ENCODE assay signal across 11 cellular contexts in the genomic region with DNA sequence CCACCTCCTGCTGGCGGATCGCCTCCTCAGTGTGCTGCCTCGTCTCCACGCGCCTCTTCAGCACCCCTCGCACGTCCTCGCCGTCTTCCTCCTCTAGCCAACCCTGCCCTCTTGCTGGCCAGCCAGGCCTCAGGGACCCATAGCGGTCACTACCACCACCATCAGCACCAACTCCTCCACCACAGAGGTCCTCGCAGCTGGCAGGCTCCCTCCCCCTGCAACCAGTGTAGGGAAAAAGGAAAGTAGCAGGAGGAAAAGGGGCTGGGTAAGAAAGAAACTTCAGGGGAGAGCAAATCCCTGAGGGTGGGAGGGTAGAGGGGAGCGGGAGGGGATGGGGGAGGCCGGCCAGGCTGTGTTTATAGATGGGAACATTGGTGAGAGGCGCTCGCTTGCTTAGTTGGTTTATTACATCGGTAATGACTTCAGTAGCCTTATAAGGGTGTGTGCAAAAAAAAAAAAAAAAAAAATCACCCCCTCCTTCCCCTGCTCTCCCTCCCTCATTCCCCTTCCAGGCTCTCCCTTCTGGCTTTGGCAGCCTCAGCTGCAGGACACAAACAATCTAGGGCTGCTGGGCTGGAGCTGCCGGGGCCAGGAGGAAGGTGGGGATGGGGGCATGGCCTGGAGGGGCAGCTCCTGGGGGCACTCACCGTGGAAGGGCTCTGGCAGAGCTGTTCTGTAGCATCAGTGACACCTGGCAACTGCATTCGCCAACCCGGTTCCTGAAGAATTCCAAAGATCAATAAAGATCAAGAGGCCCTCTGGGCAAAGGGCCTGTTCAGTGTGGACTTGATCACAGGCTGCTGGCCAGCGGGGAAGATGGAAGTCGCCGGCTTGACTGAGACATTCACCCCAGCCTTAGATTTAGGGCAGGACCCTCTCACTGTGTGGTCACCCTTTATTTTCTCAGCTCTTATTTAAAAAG.
A peak's percentile ranks its signal among the peaks of the same experiment; 100 is the strongest.
DNase-seq lines count a peak whose midpoint lies in the region; ATAC-seq and TF ChIP-seq lines count a peak whose summit lies in the region.
"Had no signal": no experiment of that assay in that cellular context is flagged by ENCODE, and none has a peak within 500 bp of the region (broad histone marks: within the 10 kb centered on the region; RNA-seq: fewer than 3 reads in every experiment).

No MANE protein-coding gene starts in this region.

- H3K9me3 ChIP-seq in hepatocyte (ENCODE audit: low read depth) (no peaks in the 10 kb centered on the region), ovary (no peaks in the 10 kb centered on the region)

- no peak overlapping the region for H3K4me3 ChIP-seq in hepatocyte
- H3K4me3 ChIP-seq in ovary: peak overlapping the region; percentile 74
- H3K4me3 ChIP-seq in urinary bladder (ENCODE audit: low read depth, low read length): peak overlapping the region; percentile 50

- POLR2A ChIA-PET in MCF 10A (lab: Yijun Ruan, JAX): no interaction called here

- no peak overlapping the region for H2AFZ ChIP-seq in hepatocyte
- H2AFZ ChIP-seq: parathyroid adenoma had no signal

- H3K4me1 ChIP-seq in hepatocyte (ENCODE audit: insufficient read depth) (peaks cover 20% of the 10 kb centered on the region), ovary (ENCODE audit: insufficient read depth) (peaks cover 19% of the 10 kb centered on the region), urinary bladder (ENCODE audit: insufficient read depth) (no peaks in the 10 kb centered on the region)
- H3K4me1 ChIP-seq: parathyroid adenoma had no signal

- no peaks in the 10 kb centered on the region for H3K27me3 Mint-ChIP-seq in MCF 10A (ENCODE audit: insufficient read depth, unreplicated experiment)

- TF ChIP-seq CTCF in MCF 10A (IDR thresholded peaks at IDR 0.05; ENCODE audit: unreplicated experiment) (no peak), hepatocyte (IDR thresholded peaks at IDR 0.05; ENCODE audit: poor library complexity) (no peak), ovary (IDR thresholded peaks at IDR 0.05) (no peak)

- WGBS in hepatocyte (ENCODE audit: low lambda C conversion rate, missing lambda C conversion rate): 81% methylated on average over 16 of the region's 23 CpGs
- whole genome bisulfite sequencing in ovary, 3 donors: 7 to 14% (median 8%) methylated on average over 23 of the region's 23 CpGs
- WGBS in urinary bladder: 32% methylated on average over 23 of the region's 23 CpGs

- peak overlapping the region; percentile 39 for H3K4me2 ChIP-seq in hepatocyte

- peak overlapping the region; percentile 2 for H3K27ac ChIP-seq in hepatocyte
- peak overlapping the region; percentile 71 to 74 for H3K27ac ChIP-seq in ovary
- peak overlapping the region; percentile 80 for H3K27ac ChIP-seq in urinary bladder (ENCODE audit: low read depth)
- H3K27ac ChIP-seq: brain microvascular endothelial cell, parathyroid adenoma had no signal

- H3K4me1 Mint-ChIP-seq in MCF 10A (ENCODE audit: insufficient read depth, unreplicated experiment): peaks cover 5% of the 10 kb centered on the region

- in situ Hi-C loops in T47D (cut with HindIII; ENCODE audit: low pct_unique_long_range_greater_than_20kb, low sequenced_read_pairs): no loop called here

- TF ChIP-seq POLR2A in ovary (IDR thresholded peaks at IDR 0.05): no peak

- ATAC-seq in SK-N-SH treated with all-trans-retinoic acid at 6 μM for 48 hours: no peak

- H3K4me3 Mint-ChIP-seq in MCF 10A (ENCODE audit: unreplicated experiment): no peak overlapping the region

- H4K20me1 ChIP-seq in hepatocyte (ENCODE audit: insufficient read depth, poor library complexity, severe bottlenecking): no peaks in the 10 kb centered on the region

- H3K79me2 ChIP-seq in hepatocyte: no peaks in the 10 kb centered on the region
- H3K79me2 ChIP-seq: parathyroid adenoma had no signal

- H3K27me3 ChIP-seq in hepatocyte (no peaks in the 10 kb centered on the region), ovary (no peaks in the 10 kb centered on the region)
- H3K27me3 ChIP-seq: brain microvascular endothelial cell had no signal

- no peaks in the 10 kb centered on the region for H3K36me3 ChIP-seq in hepatocyte (replicated peaks; ENCODE audit: insufficient read depth, low read depth)
- H3K36me3 ChIP-seq in ovary: no peaks in the 10 kb centered on the region
- H3K36me3 ChIP-seq in urinary bladder (ENCODE audit: insufficient read depth): no peaks in the 10 kb centered on the region
- H3K36me3 ChIP-seq: brain microvascular endothelial cell had no signal

- H3K27ac Mint-ChIP-seq in MCF 10A (ENCODE audit: low read depth, unreplicated experiment): no peak overlapping the region

- H3K36me3 Mint-ChIP-seq in MCF 10A (ENCODE audit: insufficient read depth, unreplicated experiment): no peaks in the 10 kb centered on the region

- H3K9me3 Mint-ChIP-seq in MCF 10A (ENCODE audit: unreplicated experiment): no peaks in the 10 kb centered on the region

- TF ChIP-seq EP300 in ovary (IDR thresholded peaks at IDR 0.05): no peak

- no peaks in the 10 kb centered on the region for H3K9me2 ChIP-seq in hepatocyte (replicated peaks; ENCODE audit: insufficient read depth)

- DNase-seq in T47D (ENCODE audit: low read depth in 1 of 2, low spot score in 1 of 2) (peak; percentile 23 to 74), MCF 10A (ENCODE audit: unreplicated experiment) (no peak), hepatocyte (ENCODE audit: low spot score) (peak; percentile 28), ovary (peak; percentile 76 to 84 (median 81)), cortex of kidney (lab: John Stamatoyannopoulos, UW) (no peak), AG20443 (ENCODE audit: low spot score) (no peak)
- DNase-seq: stimulated activated CD4-positive, alpha-beta T cell treated with anti-CD3 and anti-CD28 coated beads, Interleukin-4, amount 100 ng/mL, for 4 hours had no signal

- CTCF ChIA-PET in MCF 10A (lab: Yijun Ruan, JAX): interaction anchor here (0.6 to 9.8 kb wide), 18 partner anchors 10 to 1586 kb away, joined by 3 to 162 read pairs (median 4); no protein-coding TSS in a partner anchor

- no TSS peak for BruUV-seq in MCF 10A (replicated peaks; lab: Mats Ljungman, UMichigan)

- intact Hi-C loops in MCF 10A (cut with micrococcal nuclease): loop anchor here (5.0 kb wide), 1 partner anchor 114 kb away; a partner anchor contains a TSS
- intact Hi-C loops in ovary (cut with DNase I): loop anchor here in 3 of 4 donors (2.0 to 5.0 kb wide), 2 partner anchors 48 to 49 kb away; no protein-coding TSS in a partner anchor

TF ChIP-seq in SK-N-SH treated with all-trans-retinoic acid at 6 μM for 48 hours, 23 proteins besides CTCF, POLR2A, EP300 and RAD21:
- TF ChIP-seq ARNTL (CRISPR knock-in tag; IDR thresholded peaks at IDR 0.05; ENCODE audit: borderline replicate concordance, low read depth): no peak
- TF ChIP-seq ZNF8 (CRISPR knock-in tag; IDR thresholded peaks at IDR 0.05): no peak
- TF ChIP-seq ZNF70 (CRISPR knock-in tag; IDR thresholded peaks at IDR 0.05): no peak
- no peak for TF ChIP-seq OSR1 (CRISPR knock-in tag; IDR thresholded peaks at IDR 0.05)
- no peak for TF ChIP-seq ZNF565 (CRISPR knock-in tag; conservative IDR thresholded peaks at IDR 0.05; ENCODE audit: low read depth)
- no peak for TF ChIP-seq TCF4 (CRISPR knock-in tag; IDR thresholded peaks at IDR 0.05; ENCODE audit: borderline replicate concordance)
- TF ChIP-seq, protein P1, sequence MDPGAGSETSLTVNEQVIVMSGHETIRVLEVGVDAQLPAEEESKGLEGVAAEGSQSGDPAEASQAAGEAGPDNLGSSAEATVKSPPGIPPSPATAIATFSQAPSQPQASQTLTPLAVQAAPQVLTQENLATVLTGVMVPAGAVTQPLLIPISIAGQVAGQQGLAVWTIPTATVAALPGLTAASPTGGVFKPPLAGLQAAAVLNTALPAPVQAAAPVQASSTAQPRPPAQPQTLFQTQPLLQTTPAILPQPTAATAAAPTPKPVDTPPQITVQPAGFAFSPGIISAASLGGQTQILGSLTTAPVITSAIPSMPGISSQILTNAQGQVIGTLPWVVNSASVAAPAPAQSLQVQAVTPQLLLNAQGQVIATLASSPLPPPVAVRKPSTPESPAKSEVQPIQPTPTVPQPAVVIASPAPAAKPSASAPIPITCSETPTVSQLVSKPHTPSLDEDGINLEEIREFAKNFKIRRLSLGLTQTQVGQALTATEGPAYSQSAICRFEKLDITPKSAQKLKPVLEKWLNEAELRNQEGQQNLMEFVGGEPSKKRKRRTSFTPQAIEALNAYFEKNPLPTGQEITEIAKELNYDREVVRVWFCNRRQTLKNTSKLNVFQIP (CRISPR knock-in tag; IDR thresholded peaks at IDR 0.05; ENCODE audit: borderline replicate concordance, low read depth): no peak
- TF ChIP-seq GLIS3 (CRISPR knock-in tag; IDR thresholded peaks at IDR 0.05): no peak
- no peak for TF ChIP-seq RARB (CRISPR knock-in tag; IDR thresholded peaks at IDR 0.05)
- no peak for TF ChIP-seq ZFP30 (CRISPR knock-in tag; IDR thresholded peaks at IDR 0.05)
- no peak for TF ChIP-seq CSDC2 (CRISPR knock-in tag; IDR thresholded peaks at IDR 0.05)
- TF ChIP-seq ZC3H10 (CRISPR knock-in tag; IDR thresholded peaks at IDR 0.05): no peak
- TF ChIP-seq PPARA (CRISPR knock-in tag; IDR thresholded peaks at IDR 0.05; ENCODE audit: borderline replicate concordance): no peak
TF ChIP-seq in SK-N-SH treated with all-trans-retinoic acid at 6 μM for 48 hours: peak in this region for 0.

Comparison
In these comparisons a context has a peak if more than half of its experiments do, and no peak if none do; other contexts are left out.
1. DNase-seq: peak in T47D (2 of 2), hepatocyte (single experiment) and ovary (5 of 5); none in MCF 10A (single experiment), cortex of kidney (single experiment) and AG20443 (single experiment).
2. H3K27ac ChIP-seq: peak in every context shown above with its lines; median percentile 80 in urinary bladder; 72 in ovary; 2 in hepatocyte.